ENCODE assay signal across 25 cellular contexts in the genomic region with DNA sequence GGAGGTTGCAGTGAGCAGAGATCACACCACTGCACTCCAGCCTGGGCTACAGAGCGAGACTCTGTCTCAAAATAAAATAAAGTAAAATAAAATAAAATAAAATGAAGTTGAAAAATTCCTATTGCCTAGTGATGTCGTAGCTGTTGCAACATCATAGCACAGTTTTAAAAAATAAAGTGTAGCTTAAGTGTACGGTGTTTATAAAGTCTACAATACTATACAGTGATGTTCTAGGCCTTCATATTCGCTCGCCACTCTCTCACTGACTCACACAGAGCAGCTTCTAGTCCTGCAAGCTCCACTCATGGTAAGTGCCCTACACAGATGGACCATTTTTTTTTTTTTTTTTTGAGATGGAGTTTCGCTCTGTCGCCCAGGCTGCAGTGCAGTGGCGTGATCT.
"Had no signal": no experiment of that assay in that cellular context is flagged by ENCODE, and none has a peak within 500 bp of the region (broad histone marks: within the 10 kb centered on the region; RNA-seq: fewer than 3 reads in every experiment).

No MANE protein-coding gene starts in this region.

- H3K4me1 Mint-ChIP-seq: immature natural killer cell; stimulated activated naive B cell treated with anti-CD40 and anti-IgM and Interleukin-4, amounts not matched to agents 10 μg/mL and 1 μg/mL and 100 μg/mL, for 72 hours had no signal

- H3K27ac Mint-ChIP-seq: natural killer cell treated with Interleukin-12 subunit alpha and Interleukin-12 subunit beta and Interleukin-15 and Interleukin-18, amount 100 ng/mL, for 72 hours; progenitor cell of endocrine pancreas; stimulated activated naive B cell treated with anti-CD40 and anti-IgM and Interleukin-4, amounts not matched to agents 10 μg/mL and 1 μg/mL and 100 μg/mL, for 72 hours had no signal

- H3K4me3 ChIP-seq: left ventricle myocardium inferior, lung, mucosa of descending colon, ovary, right atrium auricular region, right lobe of liver, smooth muscle cell, stomach, testis, thyroid gland, transverse colon, upper lobe of left lung, vagina had no signal

- H3K4me3 Mint-ChIP-seq: immature natural killer cell; naive thymus-derived CD4-positive, alpha-beta T cell; natural killer cell treated with Interleukin-12 subunit alpha and Interleukin-12 subunit beta and Interleukin-15 and Interleukin-18, amount 100 ng/mL, for 72 hours; stimulated activated naive B cell treated with anti-CD40 and anti-IgM and Interleukin-4, amounts not matched to agents 10 μg/mL and 1 μg/mL and 100 μg/mL, for 72 hours had no signal

- H3K36me3 ChIP-seq: ovary had no signal

- H3K27me3 Mint-ChIP-seq: naive thymus-derived CD4-positive, alpha-beta T cell; natural killer cell treated with Interleukin-12 subunit alpha and Interleukin-12 subunit beta and Interleukin-15 and Interleukin-18, amount 100 ng/mL, for 72 hours; progenitor cell of endocrine pancreas; stimulated activated naive B cell treated with anti-CD40 and anti-IgM and Interleukin-4, amounts not matched to agents 10 μg/mL and 1 μg/mL and 100 μg/mL, for 72 hours had no signal

- ATAC-seq: mucosa of descending colon; naive thymus-derived CD4-positive, alpha-beta T cell; natural killer cell treated with Interleukin-12 subunit alpha and Interleukin-12 subunit beta and Interleukin-15 and Interleukin-18, amount 100 ng/mL, for 72 hours; right lobe of liver; stimulated activated naive B cell treated with anti-CD40 and anti-IgM and Interleukin-4, amounts not matched to agents 10 μg/mL and 1 μg/mL and 100 μg/mL, for 72 hours; stimulated activated naive CD8-positive, alpha-beta T cell treated with anti-CD3 and anti-CD28 coated beads, Interleukin-15, Interleukin-2, amounts not matched to agents 100 U/mL and 50 U/mL, for 24 hours had no signal

- DNase-seq: hippocampal formation; immature natural killer cell; islet precursor cell; left ventricle myocardium inferior; mesendoderm; midbrain; mucosa of descending colon; naive thymus-derived CD4-positive, alpha-beta T cell; ovary; right lobe of liver; stimulated activated CD4-positive, alpha-beta T cell treated with anti-CD3 and anti-CD28 coated beads, Interleukin-1b, Interleukin-23, amount 100 ng/mL, for 48 hours; stimulated activated CD4-positive, alpha-beta T cell treated with anti-CD3 and anti-CD28 coated beads, Interleukin-2, amount 100 ng/mL, for 48 hours; stimulated activated naive B cell treated with anti-CD40 and anti-IgM and Interleukin-4, amounts not matched to agents 10 μg/mL and 1 μg/mL and 100 μg/mL, for 72 hours; stimulated activated naive CD8-positive, alpha-beta T cell treated with anti-CD3 and anti-CD28 coated beads, Interleukin-15, Interleukin-2, amounts not matched to agents 100 U/mL and 50 U/mL, for 24 hours; stomach; testis; thyroid gland; transverse colon; upper lobe of left lung had no signal

- H3K9me3 ChIP-seq: ovary, right atrium auricular region, right lobe of liver, stomach, testis, thyroid gland, transverse colon, upper lobe of left lung, vagina had no signal

- H3K27me3 ChIP-seq: ovary, right atrium auricular region, right lobe of liver, stomach, testis, thyroid gland, transverse colon, upper lobe of left lung, vagina had no signal

- H3K9me3 Mint-ChIP-seq: stimulated activated naive B cell treated with anti-CD40 and anti-IgM and Interleukin-4, amounts not matched to agents 10 μg/mL and 1 μg/mL and 100 μg/mL, for 72 hours had no signal

- H3K27ac ChIP-seq: left ventricle myocardium inferior, ovary, right atrium auricular region, right lobe of liver, stomach, testis, thyroid gland, transverse colon, upper lobe of left lung, vagina had no signal
